Comparison of ENCODE assay signal across 8 cellular contexts in genomic region chr4:10018818-10019438, GRCh38. TPM values are rescaled to one million over a fixed set of nuclear protein-coding genes. Genes with fewer than 3 reads are reported as not detected.
DNase-seq lines count a peak whose midpoint lies in the region; ATAC-seq and TF ChIP-seq lines count a peak whose summit lies in the region.

No MANE protein-coding gene starts in this region.

- peak; percentile 26 for TF ChIP-seq POLR2A in testis (IDR thresholded peaks at IDR 0.05)

- H3K79me2 ChIP-seq in SK-N-SH (ENCODE audit: insufficient read depth) = no peaks in the 10 kb centered on the region
- no peaks in the 10 kb centered on the region for H3K79me2 ChIP-seq in osteoblast (ENCODE audit: insufficient read depth, low read length)

- H3K9me3 Mint-ChIP-seq in activated naive CD8-positive, alpha-beta T cell (ENCODE audit: low read depth) = no peaks in the 10 kb centered on the region
- H3K9me3 Mint-ChIP-seq in glutamatergic neuron (ENCODE audit: unreplicated experiment) = peaks cover 7% of the 10 kb centered on the region

- H3K27ac ChIP-seq in SK-N-SH (ENCODE audit: low read depth in 2 of 2, low read length in 1 of 2) (no peak overlapping the region), osteoblast (ENCODE audit: low read depth, low read length) (peak overlapping the region; percentile 56), testis (peak overlapping the region; percentile 79 to 94)

- peaks cover 11% of the 10 kb centered on the region for H3K4me1 Mint-ChIP-seq in activated naive CD8-positive, alpha-beta T cell (ENCODE audit: low read depth)
- no peaks in the 10 kb centered on the region for H3K4me1 Mint-ChIP-seq in glutamatergic neuron (ENCODE audit: low read depth, unreplicated experiment)

- H4K20me1 ChIP-seq in SK-N-SH (ENCODE audit: insufficient read depth) (no peaks in the 10 kb centered on the region), osteoblast (ENCODE audit: insufficient read depth, low read length) (no peaks in the 10 kb centered on the region)

- TF ChIP-seq RAD21 in SK-N-SH (IDR thresholded peaks at IDR 0.05; ENCODE audit: low read length) = peak; percentile 74

- WGBS in SK-N-SH (ENCODE audit: low lambda C conversion rate) = 26% methylated on average over 46 of the region's 51 CpGs
- WGBS in testis, 2 donors = 0 to 1% methylated on average over 35 to 51 of the region's 51 CpGs

- H3K36me3 ChIP-seq in SK-N-SH (replicated peaks in 1 of 2; ENCODE audit: control insufficient read depth in 1 of 2, insufficient read depth in 2 of 2, low read length in 1 of 2) = no peaks in the 10 kb centered on the region
- no peaks in the 10 kb centered on the region for H3K36me3 ChIP-seq in osteoblast (ENCODE audit: insufficient read depth, low read length)
- H3K36me3 ChIP-seq in testis (ENCODE audit: low read depth, missing control alignments) = no peaks in the 10 kb centered on the region

- TF ChIP-seq EP300 in SK-N-SH (IDR thresholded peaks at IDR 0.05; ENCODE audit: borderline replicate concordance in 1 of 2, low read depth in 1 of 2, low read length in 1 of 2) = no peak

- CTCF ChIA-PET in SK-N-SH (lab: Yijun Ruan, JAX) = interaction anchor here (0.5 to 12.7 kb wide), 15 partner anchors 9 to 305 kb away, joined by 3 to 205 read pairs (median 4); no protein-coding TSS in a partner anchor

- no peak overlapping the region for H3K9ac ChIP-seq in SK-N-SH

- no peaks in the 10 kb centered on the region for H3K9me3 ChIP-seq in SK-N-SH
- H3K9me3 ChIP-seq in osteoblast (ENCODE audit: low read depth, low read length) = no peaks in the 10 kb centered on the region
- H3K9me3 ChIP-seq in testis = no peaks in the 10 kb centered on the region

- peak overlapping the region; percentile 79 for H3K4me3 Mint-ChIP-seq in activated naive CD8-positive, alpha-beta T cell
- peak overlapping the region; percentile 83 for H3K4me3 Mint-ChIP-seq in glutamatergic neuron (ENCODE audit: unreplicated experiment)

- H3K4me2 ChIP-seq in SK-N-SH = no peak overlapping the region
- peak overlapping the region; percentile 79 for H3K4me2 ChIP-seq in osteoblast (ENCODE audit: insufficient read depth, low read length)

- TF ChIP-seq CTCF in LNCAP (IDR thresholded peaks at IDR 0.05) (peak; percentile 100), SK-N-SH (IDR thresholded peaks at IDR 0.05) (peak; percentile 43), glutamatergic neuron (IDR thresholded peaks at IDR 0.05; ENCODE audit: partially characterized antibody, unreplicated experiment) (peak; percentile 93), osteoblast (IDR thresholded peaks at IDR 0.05; ENCODE audit: extremely low read depth, low read depth, low read length) (peak; percentile 82), testis (IDR thresholded peaks at IDR 0.05) (peak; percentile 99)

- POLR2A ChIA-PET in SK-N-SH (lab: Yijun Ruan, JAX) = no interaction called here

- H3K36me3 Mint-ChIP-seq in activated naive CD8-positive, alpha-beta T cell = peaks cover under 1% of the 10 kb centered on the region
- no peaks in the 10 kb centered on the region for H3K36me3 Mint-ChIP-seq in glutamatergic neuron (ENCODE audit: unreplicated experiment)

- peak; percentile 91 for ATAC-seq in GM21786 (IDR thresholded peaks at IDR 0.05; ENCODE audit: unreplicated experiment)

- H3K27me3 ChIP-seq in SK-N-SH (ENCODE audit: insufficient read depth) (no peaks in the 10 kb centered on the region), osteoblast (ENCODE audit: insufficient read depth, low read length) (no peaks in the 10 kb centered on the region), testis (no peaks in the 10 kb centered on the region)

- H3F3A ChIP-seq in SK-N-SH (replicated peaks; ENCODE audit: insufficient read depth) = no peaks in the 10 kb centered on the region

- H3K9me2 ChIP-seq in SK-N-SH = no peaks in the 10 kb centered on the region

- H3K27me3 Mint-ChIP-seq in activated naive CD8-positive, alpha-beta T cell = no peaks in the 10 kb centered on the region
- H3K27me3 Mint-ChIP-seq in glutamatergic neuron (ENCODE audit: unreplicated experiment) = peaks cover 4% of the 10 kb centered on the region

- peak; percentile 94 for DNase-seq in EL
- DNase-seq in SK-N-SH = peak; percentile 91
- peak; percentile 87 for DNase-seq in glutamatergic neuron
- peak; percentile 98 for DNase-seq in osteoblast (ENCODE audit: insufficient read length, low spot score, missing footprints)
- peak; percentile 98 for DNase-seq in testis

- H3K4me3 ChIP-seq in SK-N-SH (ENCODE audit: low read depth in 2 of 2, low read length in 1 of 2) = peak overlapping the region in 1 of 2 experiments; percentile 49; a peak in 2 of 4 replicates
- H3K4me3 ChIP-seq in osteoblast (ENCODE audit: insufficient read depth, low read length) = peak overlapping the region; percentile 70
- H3K4me3 ChIP-seq in testis = peak overlapping the region; percentile 37 to 55

- H3K27ac Mint-ChIP-seq in activated naive CD8-positive, alpha-beta T cell = peak overlapping the region; percentile 89
- H3K27ac Mint-ChIP-seq in glutamatergic neuron (ENCODE audit: unreplicated experiment) = peak overlapping the region; percentile 33

- intact Hi-C loops in testis (cut with DNase I; ENCODE audit: low total_unique reads) = no loop called here

- H3K4me1 ChIP-seq in SK-N-SH (ENCODE audit: control insufficient read depth in 1 of 2, insufficient read depth in 2 of 2, low read depth in 1 of 2, low read length in 1 of 2) (peaks cover 0 to 11% of the 10 kb centered on the region in 2 experiments; a peak in 1 of 4 replicates), osteoblast (ENCODE audit: insufficient read depth, low read length) (peaks cover 5% of the 10 kb centered on the region), testis (peaks cover 14% of the 10 kb centered on the region)

- H2AFZ ChIP-seq in SK-N-SH (ENCODE audit: low read depth) = no peak overlapping the region
- peak overlapping the region; percentile 94 for H2AFZ ChIP-seq in osteoblast (ENCODE audit: low read length)

TF ChIP-seq in SK-N-SH, 30 proteins besides CTCF, POLR2A, EP300 and RAD21:
- TF ChIP-seq FOXJ3 (CRISPR knock-in tag; IDR thresholded peaks at IDR 0.05) (peak; percentile 63; the same call in 1 of the 2 replicates), JUND (IDR thresholded peaks at IDR 0.05) (no peak), SMC3 (IDR thresholded peaks at IDR 0.05; ENCODE audit: low read depth, low read length) (peak; percentile 56; the same call in 1 of the 2 replicates)

RNA-seq across cellular contexts. Expression of gene SLC2A9, which starts 2.4 kb away (rescaled TPM):
- not detected in 2 replicates for polyA plus RNA-seq in SK-N-SH (2012; rRNA removed)
- not detected in 2 replicates for polyA plus RNA-seq in SK-N-SH (2012; cell fraction: cytosol; rRNA removed)
- 0.02 and 0.04 TPM in 2 replicates for polyA plus RNA-seq in SK-N-SH (2012; cell fraction: nucleus; rRNA removed)
- total RNA-seq in glutamatergic neuron (ENCODE audit: unreplicated experiment) = not detected
- 2.5 and 3.5 TPM in 2 replicates for total RNA-seq in osteoblast
- total RNA-seq in testis = 1 to 10 TPM; 6.8 to 7.5 TPM
- 6.3 TPM for polyA plus RNA-seq in testis (ENCODE audit: insufficient read depth, low read depth, low replicate concordance)

Comparison
In these comparisons a context has a peak if more than half of its experiments do, and no peak if none do; other contexts are left out.
1. CTCF ChIP-seq: peak in every context shown above with its lines; median percentile 100 in LNCAP; 99 in testis; 93 in glutamatergic neuron; 82 in osteoblast; 43 in SK-N-SH.
2. H3K27ac ChIP-seq: peak in osteoblast (single experiment) and testis (2 of 2); none in SK-N-SH (0 of 2).
3. Peak in every context shown above with its lines, with median percentiles within 50 percentile points of each other: DNase-seq.